Comparison of ENCODE assay signal across 8 cellular contexts in genomic region chr3:32502944-32503286, GRCh38. TPM values are rescaled to one million over a fixed set of nuclear protein-coding genes. Genes with fewer than 3 reads are reported as not detected.
DNase-seq lines count a peak whose midpoint lies in the region; TF ChIP-seq lines count a peak whose summit lies in the region.

No MANE protein-coding gene starts in this region.

- no peak for TF ChIP-seq CTCF in right atrium auricular region (IDR thresholded peaks at IDR 0.05)

- H3K27me3 Mint-ChIP-seq in activated CD4-positive, alpha-beta T cell treated with anti-CD3 and anti-CD28 coated beads, Interleukin-2, amount 10 ng/mL, durations not matched to agents 24 days and 14 days = peaks cover 2% of the 10 kb centered on the region

- H3K36me3 ChIP-seq in SJSA1 = peaks cover 21% of the 10 kb centered on the region
- no peaks in the 10 kb centered on the region for H3K36me3 ChIP-seq in right atrium auricular region
- H3K36me3 ChIP-seq in subcutaneous abdominal adipose tissue (ENCODE audit: control insufficient read depth in 5 of 5, insufficient read depth in 5 of 5, low read length in 5 of 5) = no peaks in the 10 kb centered on the region

- peaks cover 7% of the 10 kb centered on the region for H3K36me3 Mint-ChIP-seq in activated CD4-positive, alpha-beta T cell treated with anti-CD3 and anti-CD28 coated beads, Interleukin-2, amount 10 ng/mL, durations not matched to agents 24 days and 14 days (ENCODE audit: low read depth)

- no peaks in the 10 kb centered on the region for H3K9me3 Mint-ChIP-seq in activated CD4-positive, alpha-beta T cell treated with anti-CD3 and anti-CD28 coated beads, Interleukin-2, amount 10 ng/mL, durations not matched to agents 24 days and 14 days

- H3K4me3 Mint-ChIP-seq in activated CD4-positive, alpha-beta T cell treated with anti-CD3 and anti-CD28 coated beads, Interleukin-2, amount 10 ng/mL, durations not matched to agents 24 days and 14 days = peak overlapping the region; percentile 90

- peaks cover 28% of the 10 kb centered on the region for H3K4me1 Mint-ChIP-seq in activated CD4-positive, alpha-beta T cell treated with anti-CD3 and anti-CD28 coated beads, Interleukin-2, amount 10 ng/mL, durations not matched to agents 24 days and 14 days

- peak overlapping the region; percentile 86 for H3K27ac Mint-ChIP-seq in activated CD4-positive, alpha-beta T cell treated with anti-CD3 and anti-CD28 coated beads, Interleukin-2, amount 10 ng/mL, durations not matched to agents 24 days and 14 days

- H3K4me1 ChIP-seq in SJSA1 (replicated peaks) (peaks cover 16% of the 10 kb centered on the region), right atrium auricular region (peaks cover 0 to 10% of the 10 kb centered on the region in 2 donors), subcutaneous abdominal adipose tissue (ENCODE audit: control insufficient read depth in 5 of 5, insufficient read depth in 5 of 5, low read length in 5 of 5) (peaks cover 2 to 16% (median 9%) of the 10 kb centered on the region in 5 donors)

- H3K27me3 ChIP-seq in SJSA1 (replicated peaks) = no peaks in the 10 kb centered on the region
- no peaks in the 10 kb centered on the region for H3K27me3 ChIP-seq in right atrium auricular region
- H3K27me3 ChIP-seq in subcutaneous abdominal adipose tissue (ENCODE audit: control insufficient read depth in 5 of 5, insufficient read depth in 4 of 5, low read length in 5 of 5) = no peaks in the 10 kb centered on the region

- no peaks in the 10 kb centered on the region for H3K9me3 ChIP-seq in SJSA1 (replicated peaks)
- H3K9me3 ChIP-seq in right atrium auricular region = no peaks in the 10 kb centered on the region
- no peaks in the 10 kb centered on the region for H3K9me3 ChIP-seq in subcutaneous abdominal adipose tissue (ENCODE audit: control insufficient read depth in 5 of 5, low read length in 5 of 5)

- H3K9ac ChIP-seq in subcutaneous abdominal adipose tissue (ENCODE audit: low read length in 5 of 5) = peak overlapping the region in 3 of 5 donors; percentile 52 to 57 (median 53)

- DNase-seq in activated CD4-positive, alpha-beta T cell treated with anti-CD3 and anti-CD28 coated beads, Interleukin-2, amount 10 ng/mL, durations not matched to agents 24 days and 14 days = no peak
- DNase-seq in activated CD4-positive, alpha-beta T cell treated with anti-CD3 and anti-CD28 coated beads for 1 hour = no peak
- DNase-seq in SJSA1 (ENCODE audit: low read depth in 1 of 2, low spot score in 2 of 2) = peak in 1 of 2 experiments; percentile 46
- DNase-seq in right atrium auricular region (ENCODE audit: low spot score) = no peak
- no peak for DNase-seq in effector CD8-positive, alpha-beta T cell (lab: John Stamatoyannopoulos, UW)
- DNase-seq in mucosa of gallbladder (ENCODE audit: low spot score) = no peak
- no peak for DNase-seq in activated CD8-positive, alpha-beta memory T cell treated with anti-CD3 and anti-CD28 coated beads for 24 hours

- H3K4me3 ChIP-seq in SJSA1 (peak overlapping the region; percentile 97), right atrium auricular region (peak overlapping the region; percentile 94 to 97), subcutaneous abdominal adipose tissue (ENCODE audit: low read depth in 1 of 5, low read length in 5 of 5) (peak overlapping the region; percentile 79 to 98 (median 93))

- peak overlapping the region; percentile 97 for H3K27ac ChIP-seq in SJSA1
- H3K27ac ChIP-seq in right atrium auricular region = peak overlapping the region; percentile 99
- peak overlapping the region; percentile 54 for H3K27ac ChIP-seq in subcutaneous abdominal adipose tissue (ENCODE audit: low read depth, low read length)

- intact Hi-C loops in activated CD4-positive, alpha-beta T cell treated with anti-CD3 and anti-CD28 coated beads, Interleukin-2, amount 10 ng/mL, durations not matched to agents 24 days and 14 days (cut with micrococcal nuclease) = loop anchor here (1.0 to 5.0 kb wide), 5 partner anchors 10 to 594 kb away; partner anchors contain the start of genes CNOT10, DYNC1LI1, GLB1 and TMPPE

RNA-seq across cellular contexts. Expression of gene CMTM6, which starts 0.3 kb away (rescaled TPM):
- 79.3 and 79.6 TPM in 2 replicates for total RNA-seq in activated CD4-positive, alpha-beta T cell treated with anti-CD3 and anti-CD28 coated beads, Interleukin-2, amount 10 ng/mL, durations not matched to agents 24 days and 14 days
- total RNA-seq in SJSA1 (2014; rRNA removed; shearing (Covaris generic)) = 159 and 204 TPM in 2 replicates
- total RNA-seq in right atrium auricular region = 10 to 100 TPM; 16.6 to 25.9 TPM
- 56.3 TPM for total RNA-seq in mucosa of gallbladder
